ENCODE assay signal across 9 cellular contexts in genomic region chr11:78465169-78465942, GRCh38. TPM values are rescaled to one million over a fixed set of nuclear protein-coding genes. Genes with fewer than 3 reads are reported as not detected.
DNase-seq lines count a peak whose midpoint lies in the region; ATAC-seq lines count a peak whose summit lies in the region.
"Had no signal": no experiment of that assay in that cellular context is flagged by ENCODE, and none has a peak within 500 bp of the region (broad histone marks: within the 10 kb centered on the region; RNA-seq: fewer than 3 reads in every experiment).

No MANE protein-coding gene starts in this region.

- POLR2A ChIA-PET in activated CD4-positive, alpha-beta memory T cell treated with anti-CD3 and anti-CD28 coated beads, Interleukin-2, amount 10 ng/mL, durations not matched to agents 7 days and 5 days (lab: Charles Lee): interaction anchor here (1.0 to 4.0 kb wide), 8 partner anchors 12 to 326 kb away, joined by 3 to 27 read pairs (median 5); partner anchors contain the start of genes ALG8, GAB2 and NARS2

- H3K4me3 Mint-ChIP-seq in activated CD4-positive, alpha-beta memory T cell treated with anti-CD3 and anti-CD28 coated beads, Interleukin-2, amount 10 ng/mL, durations not matched to agents 7 days and 5 days: peak overlapping the region; percentile 72

- peak overlapping the region; percentile 97 for H3K27ac Mint-ChIP-seq in activated CD4-positive, alpha-beta memory T cell treated with anti-CD3 and anti-CD28 coated beads, Interleukin-2, amount 10 ng/mL, durations not matched to agents 7 days and 5 days

- no peaks in the 10 kb centered on the region for H3K27me3 Mint-ChIP-seq in activated CD4-positive, alpha-beta memory T cell treated with anti-CD3 and anti-CD28 coated beads, Interleukin-2, amount 10 ng/mL, durations not matched to agents 7 days and 5 days

- CTCF ChIA-PET in activated CD4-positive, alpha-beta memory T cell treated with anti-CD3 and anti-CD28 coated beads, Interleukin-2, amount 10 ng/mL, durations not matched to agents 7 days and 5 days (lab: Charles Lee): interaction anchor here (0.7 to 3.3 kb wide), 6 partner anchors 12 to 237 kb away, joined by 3 to 12 read pairs (median 3); partner anchors contain the start of gene GAB2

- H3K36me3 Mint-ChIP-seq in activated CD4-positive, alpha-beta memory T cell treated with anti-CD3 and anti-CD28 coated beads, Interleukin-2, amount 10 ng/mL, durations not matched to agents 7 days and 5 days (ENCODE audit: low read depth): peaks cover 31% of the 10 kb centered on the region

- peak; percentile 98 for ATAC-seq in HG03039 (IDR thresholded peaks at IDR 0.05; ENCODE audit: unreplicated experiment)
- ATAC-seq: A549 had no signal

- H3K4me1 Mint-ChIP-seq in activated CD4-positive, alpha-beta memory T cell treated with anti-CD3 and anti-CD28 coated beads, Interleukin-2, amount 10 ng/mL, durations not matched to agents 7 days and 5 days: peaks cover 45% of the 10 kb centered on the region

- H3K9me3 Mint-ChIP-seq in activated CD4-positive, alpha-beta memory T cell treated with anti-CD3 and anti-CD28 coated beads, Interleukin-2, amount 10 ng/mL, durations not matched to agents 7 days and 5 days: no peaks in the 10 kb centered on the region

- peak; percentile 21 for DNase-seq in NCI-H748 (lab: John Stamatoyannopoulos, UW; ENCODE audit: unreplicated experiment)
- no peak for DNase-seq in NCI-H748 treated with DMSO at 0.1 percent for 48 hours (lab: John Stamatoyannopoulos, UW)
- DNase-seq in activated CD4-positive, alpha-beta memory T cell treated with anti-CD3 and anti-CD28 coated beads, Interleukin-2, amount 10 ng/mL, durations not matched to agents 7 days and 5 days: peak; percentile 65
- DNase-seq in stimulated activated CD4-positive, alpha-beta T cell treated with anti-CD3 and anti-CD28 coated beads, TNF-alpha, amount 100 ng/mL, for 48 hours (ENCODE audit: low read depth in 3 of 3): peak in 2 of 3 donors; percentile 8 to 10
- DNase-seq in cerebellum (ENCODE audit: low spot score): no peak
- DNase-seq in DMS153 treated with DMSO at 0.1 percent for 48 hours (lab: John Stamatoyannopoulos, UW; ENCODE audit: unreplicated experiment): no peak
- no peak for DNase-seq in KG1 (lab: John Stamatoyannopoulos, UW)

RNA-seq across cellular contexts. Expression of gene GAB2, which starts 47.7 kb away (rescaled TPM):
- 10 to 100 TPM; 51.8 to 55.8 TPM for total RNA-seq in activated CD4-positive, alpha-beta memory T cell treated with anti-CD3 and anti-CD28 coated beads, Interleukin-2, amount 10 ng/mL, durations not matched to agents 7 days and 5 days
- 16.7 TPM for total RNA-seq in cerebellum

Comparison
In these comparisons a context has a peak if more than half of its experiments do, and no peak if none do; other contexts are left out.
1. DNase-seq: peak in NCI-H748 (single experiment), activated CD4-positive, alpha-beta memory T cell treated with anti-CD3 and anti-CD28 coated beads, Interleukin-2, amount 10 ng/mL, durations not matched to agents 7 days and 5 days (single experiment) and stimulated activated CD4-positive, alpha-beta T cell treated with anti-CD3 and anti-CD28 coated beads, TNF-alpha, amount 100 ng/mL, for 48 hours (2 of 3); none in NCI-H748 treated with DMSO at 0.1 percent for 48 hours (single experiment), cerebellum (single experiment), DMS153 treated with DMSO at 0.1 percent for 48 hours (single experiment) and KG1 (single experiment).